In the genomic region with DNA sequence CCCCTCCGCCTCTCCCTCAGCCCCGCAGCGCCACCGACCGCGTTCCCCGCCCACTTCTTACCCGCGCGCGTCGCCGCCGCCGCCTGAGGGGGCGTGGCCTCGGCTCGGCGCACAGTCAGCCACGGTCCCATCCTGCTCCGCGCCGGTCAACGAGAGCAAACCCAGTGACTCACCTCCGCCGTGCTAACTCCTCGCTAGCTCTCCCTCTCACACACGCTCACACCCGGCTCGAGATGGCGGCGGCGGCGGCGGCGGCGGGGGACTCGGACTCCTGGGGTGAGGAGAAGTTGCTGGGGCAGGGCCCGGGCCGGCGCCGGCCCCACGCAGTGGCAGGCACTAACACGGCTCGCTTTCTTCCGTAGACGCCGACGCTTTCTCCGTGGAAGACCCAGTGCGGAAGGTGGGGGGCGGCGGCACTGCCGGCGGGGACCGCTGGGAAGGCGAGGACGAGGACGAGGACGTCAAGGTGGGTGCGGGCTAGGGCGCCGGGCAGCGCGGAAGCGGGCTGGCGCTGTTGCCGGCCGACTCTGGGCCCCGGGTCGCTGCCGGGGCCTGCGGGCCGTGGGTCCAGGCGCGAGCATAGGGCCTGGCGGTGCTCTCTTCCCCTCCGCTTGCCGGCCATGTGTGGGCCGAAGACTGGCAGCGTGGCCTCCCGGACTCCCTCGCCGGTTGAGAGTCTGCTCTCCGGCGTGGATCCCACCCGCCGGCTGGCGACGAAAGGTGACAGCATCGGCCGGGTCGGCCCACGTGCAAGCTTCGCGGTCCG, we compare ENCODE assay signal across 1 cellular context.
A peak's percentile ranks its signal among the peaks of the same experiment; 100 is the strongest.
TF ChIP-seq lines count a peak whose summit lies in the region.

A gene with protein sequence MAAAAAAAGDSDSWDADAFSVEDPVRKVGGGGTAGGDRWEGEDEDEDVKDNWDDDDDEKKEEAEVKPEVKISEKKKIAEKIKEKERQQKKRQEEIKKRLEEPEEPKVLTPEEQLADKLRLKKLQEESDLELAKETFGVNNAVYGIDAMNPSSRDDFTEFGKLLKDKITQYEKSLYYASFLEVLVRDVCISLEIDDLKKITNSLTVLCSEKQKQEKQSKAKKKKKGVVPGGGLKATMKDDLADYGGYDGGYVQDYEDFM (plus strand): TSS at position 186 of the 766 bp plus-strand sequence. CDS start 48 bp downstream, at position 234.

TF ChIP-seq in endothelial cell of umbilical vein, 7 proteins besides CTCF, POLR2A, EP300 and RAD21 (continued from another document):
- TF ChIP-seq FOS (IDR thresholded peaks at IDR 0.05; ENCODE audit: borderline replicate concordance, insufficient read depth, low read length) = peak; percentile 67
